ENCODE assay signal across 29 cellular contexts in the genomic region with DNA sequence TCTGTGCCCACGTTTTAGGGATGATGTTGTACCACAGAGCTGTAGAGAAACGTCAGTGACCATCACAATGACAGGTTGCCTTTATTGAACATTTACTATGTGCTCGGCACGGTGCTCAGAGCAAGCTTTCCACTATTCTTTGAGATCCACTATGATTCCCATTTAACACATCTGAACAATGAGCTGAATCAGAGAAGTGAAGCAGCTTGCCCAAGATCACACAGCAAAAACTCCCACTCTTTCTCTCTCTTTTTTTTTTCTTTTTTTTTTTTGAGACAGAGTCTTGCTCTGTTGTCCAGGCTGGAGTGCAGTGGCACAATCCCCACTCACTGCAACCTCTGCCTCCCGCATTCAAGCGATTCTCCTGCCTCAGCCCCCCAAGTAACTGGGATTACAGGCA. TPM values are rescaled to one million over a fixed set of nuclear protein-coding genes. Genes with fewer than 3 reads are reported as not detected.
DNase-seq lines count a peak whose midpoint lies in the region; ATAC-seq and TF ChIP-seq lines count a peak whose summit lies in the region.
"Had no signal": no experiment of that assay in that cellular context is flagged by ENCODE, and none has a peak within 500 bp of the region (broad histone marks: within the 10 kb centered on the region; RNA-seq: fewer than 3 reads in every experiment).

No MANE protein-coding gene starts in this region.

- no peaks in the 10 kb centered on the region for H4K20me1 ChIP-seq in GM23338 (replicated peaks; ENCODE audit: insufficient read depth)

- no peaks in the 10 kb centered on the region for H3K9me3 ChIP-seq in spleen
- H3K9me3 ChIP-seq in transverse colon = no peaks in the 10 kb centered on the region
- H3K9me3 ChIP-seq: Caco-2, left lung, stomach, tibial artery had no signal

- POLR2A ChIA-PET in activated CD4-positive, alpha-beta T cell treated with anti-CD3 and anti-CD28 coated beads, Interleukin-2, amount 10 ng/mL, durations not matched to agents 7 days and 5 days (lab: Charles Lee) = no interaction called here
- POLR2A ChIA-PET in activated CD4-positive, alpha-beta T cell treated with anti-CD3 and anti-CD28 coated beads for 36 hours (lab: Charles Lee) = no interaction called here

- no peaks in the 10 kb centered on the region for H3K9me3 Mint-ChIP-seq in activated CD4-positive, alpha-beta T cell treated with anti-CD3 and anti-CD28 coated beads, Interleukin-2, amount 10 ng/mL, durations not matched to agents 7 days and 5 days
- H3K9me3 Mint-ChIP-seq in activated CD4-positive, alpha-beta T cell treated with anti-CD3 and anti-CD28 coated beads for 36 hours (ENCODE audit: low read depth) = no peaks in the 10 kb centered on the region
- peaks cover 29% of the 10 kb centered on the region for H3K9me3 Mint-ChIP-seq in GM23338
- H3K9me3 Mint-ChIP-seq in activated T-helper 17 cell treated with anti-CD3 and anti-CD28 coated beads, Interleukin-2, amount 50 U/mL, for 72 hours = no peaks in the 10 kb centered on the region
- H3K9me3 Mint-ChIP-seq: activated naive CD4-positive, alpha-beta T cell treated with anti-CD3 and anti-CD28 coated beads, Interleukin-2, amount 50 U/mL, for 24 hours; dendritic cell treated with granulocyte-macrophage colony-stimulating factor and Interleukin-4, amounts not matched to agents 40 ng/mL and 50 ng/mL, for 4 days; mesothelial cell of epicardium; nephron had no signal

- H3K27ac Mint-ChIP-seq in activated CD4-positive, alpha-beta T cell treated with anti-CD3 and anti-CD28 coated beads, Interleukin-2, amount 10 ng/mL, durations not matched to agents 7 days and 5 days = peak overlapping the region; percentile 36
- H3K27ac Mint-ChIP-seq in activated CD4-positive, alpha-beta T cell treated with anti-CD3 and anti-CD28 coated beads for 36 hours = no peak overlapping the region
- H3K27ac Mint-ChIP-seq in GM23338 = no peak overlapping the region
- H3K27ac Mint-ChIP-seq in activated T-helper 17 cell treated with anti-CD3 and anti-CD28 coated beads, Interleukin-2, amount 50 U/mL, for 72 hours = peak overlapping the region; percentile 9
- H3K27ac Mint-ChIP-seq: mesothelial cell of epicardium, nephron had no signal

- TF ChIP-seq EP300 in transverse colon (IDR thresholded peaks at IDR 0.05; ENCODE audit: low read depth) = no peak

- H3K36me3 Mint-ChIP-seq in activated CD4-positive, alpha-beta T cell treated with anti-CD3 and anti-CD28 coated beads, Interleukin-2, amount 10 ng/mL, durations not matched to agents 7 days and 5 days (ENCODE audit: low read depth) = no peaks in the 10 kb centered on the region
- no peaks in the 10 kb centered on the region for H3K36me3 Mint-ChIP-seq in activated CD4-positive, alpha-beta T cell treated with anti-CD3 and anti-CD28 coated beads for 36 hours (ENCODE audit: low read depth)
- H3K36me3 Mint-ChIP-seq in GM23338 (ENCODE audit: low read depth) = peaks cover 2% of the 10 kb centered on the region; the same call in 2 of the 3 replicates
- H3K36me3 Mint-ChIP-seq in activated T-helper 17 cell treated with anti-CD3 and anti-CD28 coated beads, Interleukin-2, amount 50 U/mL, for 72 hours (ENCODE audit: low read depth) = peaks cover 5% of the 10 kb centered on the region
- H3K36me3 Mint-ChIP-seq: activated naive CD4-positive, alpha-beta T cell treated with anti-CD3 and anti-CD28 coated beads, Interleukin-2, amount 50 U/mL, for 24 hours; mesothelial cell of epicardium had no signal

- CTCF ChIA-PET in activated CD4-positive, alpha-beta T cell treated with anti-CD3 and anti-CD28 coated beads, Interleukin-2, amount 10 ng/mL, durations not matched to agents 7 days and 5 days (lab: Charles Lee) = interaction anchor here (0.7 kb wide), 1 partner anchor 116 kb away, joined by 3 read pairs; no protein-coding TSS in a partner anchor
- CTCF ChIA-PET in activated CD4-positive, alpha-beta T cell treated with anti-CD3 and anti-CD28 coated beads for 36 hours (lab: Charles Lee) = interaction anchor here (1.0 to 1.4 kb wide), 2 partner anchors 56 to 341 kb away, joined by 3 to 6 read pairs; no protein-coding TSS in a partner anchor

- intact Hi-C loops in activated CD4-positive, alpha-beta T cell treated with anti-CD3 and anti-CD28 coated beads for 36 hours (cut with DNase I, micrococcal nuclease) = no loop called here
- intact Hi-C loops in spleen (cut with DNase I; ENCODE audit: low total_unique reads) = no loop called here
- intact Hi-C loops in transverse colon (cut with DNase I; ENCODE audit: low total_unique reads) = no loop called here

- no peaks in the 10 kb centered on the region for H3F3A ChIP-seq in GM23338 (replicated peaks; ENCODE audit: low read depth)

- in situ Hi-C loops in transverse colon (cut with MboI; ENCODE audit: low pct_ligation_motif_present in 1 of 4, low pct_unique_long_range_greater_than_20kb in 1 of 4, low sequenced_read_pairs in 3 of 4) = loop anchor here in 3 of 4 donors (10.0 to 25.0 kb wide), 3 partner anchors 115 to 340 kb away; a partner anchor contains a TSS

- H3K36me3 ChIP-seq in GM23338 (ENCODE audit: insufficient read depth) (no peaks in the 10 kb centered on the region), spleen (no peaks in the 10 kb centered on the region), transverse colon (no peaks in the 10 kb centered on the region)
- H3K36me3 ChIP-seq: left lung, stomach, tibial artery had no signal

- no peak for DNase-seq in activated CD4-positive, alpha-beta T cell treated with anti-CD3 and anti-CD28 coated beads, Interleukin-2, amount 10 ng/mL, durations not matched to agents 7 days and 5 days
- no peak for DNase-seq in activated CD4-positive, alpha-beta T cell treated with anti-CD3 and anti-CD28 coated beads for 36 hours
- no peak for DNase-seq in GM23338 (ENCODE audit: low spot score)
- DNase-seq in spleen = no peak
- DNase-seq in NCI-H2196 (lab: John Stamatoyannopoulos, UW; ENCODE audit: unreplicated experiment) = no peak
- DNase-seq in transverse colon = no peak
- DNase-seq: aorta, Caco-2, DMS79, HCEC 1CT, hypothalamus, NCI-H1417, NCI-H524, RPMI8226, tibial artery had no signal

- H3K27ac ChIP-seq in GM23338 (ENCODE audit: low read depth) (no peak overlapping the region), spleen (peak overlapping the region in 7 of 8 donors; percentile 64 to 87 (median 73)), transverse colon (no peak overlapping the region)
- H3K27ac ChIP-seq: 22Rv1, left lung, parathyroid adenoma, stomach, tibial artery had no signal

- no peaks in the 10 kb centered on the region for H3K9me2 ChIP-seq in GM23338 (ENCODE audit: insufficient read depth)

- H3K4me2 ChIP-seq in GM23338 = no peak overlapping the region

- H3K4me3 Mint-ChIP-seq in activated CD4-positive, alpha-beta T cell treated with anti-CD3 and anti-CD28 coated beads, Interleukin-2, amount 10 ng/mL, durations not matched to agents 7 days and 5 days = no peak overlapping the region
- no peak overlapping the region for H3K4me3 Mint-ChIP-seq in activated CD4-positive, alpha-beta T cell treated with anti-CD3 and anti-CD28 coated beads for 36 hours
- H3K4me3 Mint-ChIP-seq in GM23338 = no peak overlapping the region
- H3K4me3 Mint-ChIP-seq in activated T-helper 17 cell treated with anti-CD3 and anti-CD28 coated beads, Interleukin-2, amount 50 U/mL, for 72 hours = peak overlapping the region; percentile 21
- H3K4me3 Mint-ChIP-seq: activated naive CD4-positive, alpha-beta T cell treated with anti-CD3 and anti-CD28 coated beads, Interleukin-2, amount 50 U/mL, for 24 hours; dendritic cell treated with granulocyte-macrophage colony-stimulating factor and Interleukin-4, amounts not matched to agents 40 ng/mL and 50 ng/mL, for 4 days; mesothelial cell of epicardium; nephron had no signal

- peaks cover 19% of the 10 kb centered on the region for H3K4me1 Mint-ChIP-seq in activated CD4-positive, alpha-beta T cell treated with anti-CD3 and anti-CD28 coated beads, Interleukin-2, amount 10 ng/mL, durations not matched to agents 7 days and 5 days
- H3K4me1 Mint-ChIP-seq in activated CD4-positive, alpha-beta T cell treated with anti-CD3 and anti-CD28 coated beads for 36 hours = peaks cover 30% of the 10 kb centered on the region
- no peaks in the 10 kb centered on the region for H3K4me1 Mint-ChIP-seq in GM23338
- peaks cover 23% of the 10 kb centered on the region for H3K4me1 Mint-ChIP-seq in activated T-helper 17 cell treated with anti-CD3 and anti-CD28 coated beads, Interleukin-2, amount 50 U/mL, for 72 hours
- H3K4me1 Mint-ChIP-seq: mesothelial cell of epicardium had no signal

- no peaks in the 10 kb centered on the region for H3K27me3 Mint-ChIP-seq in activated CD4-positive, alpha-beta T cell treated with anti-CD3 and anti-CD28 coated beads, Interleukin-2, amount 10 ng/mL, durations not matched to agents 7 days and 5 days
- no peaks in the 10 kb centered on the region for H3K27me3 Mint-ChIP-seq in activated CD4-positive, alpha-beta T cell treated with anti-CD3 and anti-CD28 coated beads for 36 hours
- H3K27me3 Mint-ChIP-seq in GM23338 (ENCODE audit: insufficient read depth, low read depth, poor library complexity) = peaks cover 7% of the 10 kb centered on the region
- no peaks in the 10 kb centered on the region for H3K27me3 Mint-ChIP-seq in activated T-helper 17 cell treated with anti-CD3 and anti-CD28 coated beads, Interleukin-2, amount 50 U/mL, for 72 hours
- H3K27me3 Mint-ChIP-seq: activated naive CD4-positive, alpha-beta T cell treated with anti-CD3 and anti-CD28 coated beads, Interleukin-2, amount 50 U/mL, for 24 hours had no signal

- WGBS in spleen, 5 donors = 76 to 85% (median 81%) methylated on average over 6 of the region's 6 CpGs
- WGBS in transverse colon (ENCODE audit: low coverage in 1 of 2), 2 donors = 81% methylated on average over 6 of the region's 6 CpGs; no CpG with 5 or more reads in 1 of the 2 donors

- TF ChIP-seq POLR2A in spleen (IDR thresholded peaks at IDR 0.05) (no peak), transverse colon (IDR thresholded peaks at IDR 0.05) (no peak)

- H3K79me2 ChIP-seq in GM23338 (replicated peaks; ENCODE audit: insufficient read depth) = no peaks in the 10 kb centered on the region
- H3K79me2 ChIP-seq: parathyroid adenoma had no signal

- no peak for ATAC-seq in activated CD4-positive, alpha-beta T cell treated with anti-CD3 and anti-CD28 coated beads for 36 hours
- ATAC-seq in GM23338 (no peak), HG02970 (IDR thresholded peaks at IDR 0.05; ENCODE audit: low FRiP score, unreplicated experiment) (no peak)
- ATAC-seq in activated T-helper 17 cell treated with anti-CD3 and anti-CD28 coated beads, Interleukin-2, amount 50 U/mL, for 72 hours (replicated peaks) = no peak

- peak overlapping the region; percentile 80; the same call in 1 of the 2 replicates for H2AFZ ChIP-seq in GM23338
- H2AFZ ChIP-seq: parathyroid adenoma had no signal

- H3K27me3 ChIP-seq in GM23338 (ENCODE audit: insufficient read depth) (no peaks in the 10 kb centered on the region), spleen (replicated peaks in 1 of 7) (no peaks in the 10 kb centered on the region), transverse colon (no peaks in the 10 kb centered on the region)
- H3K27me3 ChIP-seq: left lung had no signal

- H3K4me3 ChIP-seq in GM23338 (no peak overlapping the region), spleen (peak overlapping the region in 1 of 8 donors; percentile 49), transverse colon (no peak overlapping the region)
- H3K4me3 ChIP-seq: left lung, stomach, tibial artery had no signal

- TF ChIP-seq CTCF in GM23338 (conservative IDR thresholded peaks at IDR 0.05; ENCODE audit: low read depth in 2 of 2) (no peak), spleen (IDR thresholded peaks at IDR 0.05 in 8 of 11, conservative IDR thresholded peaks at IDR 0.05 in 3 of 11) (no peak), transverse colon (IDR thresholded peaks at IDR 0.05) (no peak)

- no peaks in the 10 kb centered on the region for H3K4me1 ChIP-seq in GM23338 (ENCODE audit: insufficient read depth)
- H3K4me1 ChIP-seq in spleen = peaks cover 8 to 58% (median 35%) of the 10 kb centered on the region in 6 donors
- H3K4me1 ChIP-seq in transverse colon = no peaks in the 10 kb centered on the region
- H3K4me1 ChIP-seq: Caco-2, parathyroid adenoma had no signal

RNA-seq across cellular contexts. Expression of a gene that starts 8.1 kb away (rescaled TPM):
- 1 to 10 TPM; 1.1 to 1.5 TPM for total RNA-seq in activated CD4-positive, alpha-beta T cell treated with anti-CD3 and anti-CD28 coated beads, Interleukin-2, amount 10 ng/mL, durations not matched to agents 7 days and 5 days
- under 1 TPM; 0.49 to 0.57 TPM for total RNA-seq in activated CD4-positive, alpha-beta T cell treated with anti-CD3 and anti-CD28 coated beads for 36 hours
- 5.3 and 9.1 TPM in 2 replicates for total RNA-seq in GM23338 (2014; rRNA removed; shearing (Covaris generic))
- 2.6 and 2.8 TPM in 2 replicates for polyA plus RNA-seq in GM23338 (2016; fragmentation: Nextera tagmentation; extraction: Ambion mirVana)
- total RNA-seq in activated T-helper 17 cell treated with anti-CD3 and anti-CD28 coated beads, Interleukin-2, amount 50 U/mL, for 72 hours = 1 to 10 TPM; 2.9 to 6.0 TPM
- total RNA-seq in spleen = 1 to 10 TPM in 6 of 7 donors, under 1 TPM in 1; 0.72 to 4.1 (median 3.3) TPM
- 1 to 10 TPM; 1.5 to 3.1 (median 2.7) TPM for polyA plus RNA-seq in spleen
- 1 to 10 TPM in 1 of 4 donors, under 1 TPM in 1, not detected in 2; 0.95 to 2.7 TPM for total RNA-seq in transverse colon
- total RNA-seq: cardiac septum, stomach had no signal
- polyA plus RNA-seq: aorta had no signal

RNA-seq across cellular contexts. Expression of a gene that starts 20.6 kb away (rescaled TPM):
- total RNA-seq in activated CD4-positive, alpha-beta T cell treated with anti-CD3 and anti-CD28 coated beads, Interleukin-2, amount 10 ng/mL, durations not matched to agents 7 days and 5 days = 1 to 10 TPM; 1.2 to 2.5 TPM
- 1 to 10 TPM; 4.8 to 5.1 TPM for total RNA-seq in activated CD4-positive, alpha-beta T cell treated with anti-CD3 and anti-CD28 coated beads for 36 hours
- total RNA-seq in GM23338 (2014; rRNA removed; shearing (Covaris generic)) = 31.1 and 41.7 TPM in 2 replicates
- polyA plus RNA-seq in GM23338 (2016; fragmentation: Nextera tagmentation; extraction: Ambion mirVana) (32.9 and 34.6 TPM in 2 replicates), spleen (1 to 10 TPM; 1.7 to 7.2 (median 2.0) TPM)
- 1 to 10 TPM; 2.6 to 2.7 TPM for total RNA-seq in activated T-helper 17 cell treated with anti-CD3 and anti-CD28 coated beads, Interleukin-2, amount 50 U/mL, for 72 hours
- total RNA-seq in spleen (10 to 100 TPM; 11.4 to 23.8 (median 20.7) TPM), transverse colon (1 to 10 TPM in 2 of 4 donors, under 1 TPM in 1, not detected in 1; 0.60 to 1.3 (median 1.1) TPM)
- polyA plus RNA-seq: aorta had no signal

RNA-seq across cellular contexts. Expression of a gene that starts 41.1 kb away (rescaled TPM):
- 100 to 1,000 TPM in 1 of 2 experiments, 10 to 100 TPM in 1; 100.0 to 104 TPM for total RNA-seq in activated CD4-positive, alpha-beta T cell treated with anti-CD3 and anti-CD28 coated beads, Interleukin-2, amount 10 ng/mL, durations not matched to agents 7 days and 5 days
- total RNA-seq in activated CD4-positive, alpha-beta T cell treated with anti-CD3 and anti-CD28 coated beads for 36 hours = 10 to 100 TPM; 49.5 to 56.3 TPM
- 2.8 and 3.1 TPM in 2 replicates for total RNA-seq in GM23338 (2014; rRNA removed; shearing (Covaris generic))
- 6.1 and 6.3 TPM in 2 replicates for polyA plus RNA-seq in GM23338 (2016; fragmentation: Nextera tagmentation; extraction: Ambion mirVana)
- total RNA-seq in activated T-helper 17 cell treated with anti-CD3 and anti-CD28 coated beads, Interleukin-2, amount 50 U/mL, for 72 hours = 10 to 100 TPM; 64.3 to 73.2 TPM
- 10 to 100 TPM; 39.3 to 70.9 (median 58.5) TPM for total RNA-seq in spleen
- 10 to 100 TPM; 36.8 to 67.1 (median 65.1) TPM for polyA plus RNA-seq in spleen
- 1 to 10 TPM in 3 of 4 donors, under 1 TPM in 1; 0.40 to 7.5 (median 5.0) TPM for total RNA-seq in transverse colon
- total RNA-seq: SK-MEL-5 had no signal

RNA-seq across cellular contexts. Expression of a gene that starts 58.6 kb away (rescaled TPM):
- under 1 TPM; 0.33 to 0.64 TPM for total RNA-seq in activated CD4-positive, alpha-beta T cell treated with anti-CD3 and anti-CD28 coated beads, Interleukin-2, amount 10 ng/mL, durations not matched to agents 7 days and 5 days
- total RNA-seq in activated CD4-positive, alpha-beta T cell treated with anti-CD3 and anti-CD28 coated beads for 36 hours = 1 to 10 TPM; 1.2 to 1.8 TPM
- 32.2 and 44.4 TPM in 2 replicates for total RNA-seq in GM23338 (2014; rRNA removed; shearing (Covaris generic))
- polyA plus RNA-seq in GM23338 (2016; fragmentation: Nextera tagmentation; extraction: Ambion mirVana) (11.8 and 16.6 TPM in 2 replicates), spleen (1 to 10 TPM; 1.0 to 1.5 (median 1.1) TPM)
- 1 to 10 TPM in 1 of 2 donors, not detected in 1; 2.2 TPM for total RNA-seq in activated T-helper 17 cell treated with anti-CD3 and anti-CD28 coated beads, Interleukin-2, amount 50 U/mL, for 72 hours
- total RNA-seq in spleen (1 to 10 TPM in 5 of 7 donors, not detected in 2; 1.1 to 2.0 (median 1.3) TPM), transverse colon (100 to 1,000 TPM in 3 of 4 donors, 10 to 100 TPM in 1; 57.9 to 391 (median 229) TPM)
- total RNA-seq: aorta; cardiac septum; right cardiac atrium; T-helper 1 cell treated with Interleukin-12 subunit alpha and Interleukin-12 subunit beta and Interleukin-4 antibody, amounts not matched to agents 30 ng/mL and 1 ng/mL, for 36 hours had no signal

Comparison
In these comparisons a context has a peak if more than half of its experiments do, and no peak if none do; other contexts are left out.
1. H3K27ac Mint-ChIP-seq: peak in activated CD4-positive, alpha-beta T cell treated with anti-CD3 and anti-CD28 coated beads, Interleukin-2, amount 10 ng/mL, durations not matched to agents 7 days and 5 days (single experiment) and activated T-helper 17 cell treated with anti-CD3 and anti-CD28 coated beads, Interleukin-2, amount 50 U/mL, for 72 hours (single experiment); none in activated CD4-positive, alpha-beta T cell treated with anti-CD3 and anti-CD28 coated beads for 36 hours (single experiment) and GM23338 (single experiment).
2. H3K27ac ChIP-seq: peak in spleen (7 of 8); none in GM23338 (single experiment) and transverse colon (0 of 4).